In genomic region chr10:29757551-29758297, GRCh38 we compare ENCODE assay signal across 13 cellular contexts.
DNase-seq lines count a peak whose midpoint lies in the region; ATAC-seq, FAIRE-seq and TF ChIP-seq lines count a peak whose summit lies in the region.
"Had no signal": no experiment of that assay in that cellular context is flagged by ENCODE, and none has a peak within 500 bp of the region (broad histone marks: within the 10 kb centered on the region; RNA-seq: fewer than 3 reads in every experiment).

No MANE protein-coding gene starts in this region.

- H2AFZ ChIP-seq in astrocyte (ENCODE audit: low read depth, low read length) (no peak overlapping the region), keratinocyte (ENCODE audit: control insufficient read depth, low read length) (no peak overlapping the region)

- H3K4me1 Mint-ChIP-seq in astrocyte (ENCODE audit: low read depth, unreplicated experiment): peaks cover 10% of the 10 kb centered on the region
- H3K4me1 Mint-ChIP-seq: activated naive CD8-positive, alpha-beta T cell treated with anti-CD3 and anti-CD28 coated beads, Interleukin-2, amount 10 ng/mL, durations not matched to agents 7 days and 5 days had no signal

- TF ChIP-seq CTCF in astrocyte (IDR thresholded peaks at IDR 0.05; ENCODE audit: insufficient read depth, low read depth, low read length) (no peak), keratinocyte (optimal IDR thresholded peaks at IDR 0.05 in 1 of 3, IDR thresholded peaks at IDR 0.05 in 1 of 3, conservative IDR thresholded peaks at IDR 0.05 in 1 of 3; ENCODE audit: extremely low read depth in 1 of 3, insufficient read depth in 2 of 3, low read length in 3 of 3) (no peak)

- H3K79me2 ChIP-seq in astrocyte (ENCODE audit: insufficient read depth, low read length): no peaks in the 10 kb centered on the region
- H3K79me2 ChIP-seq in keratinocyte (ENCODE audit: control insufficient read depth, insufficient read depth, low read length): no peaks in the 10 kb centered on the region

- H3K9ac ChIP-seq in astrocyte (ENCODE audit: low read length) (peak overlapping the region; percentile 1), keratinocyte (ENCODE audit: control insufficient read depth, extremely low read depth, insufficient read depth, low read length) (peak overlapping the region; percentile 14)

- H3K36me3 ChIP-seq in astrocyte (ENCODE audit: insufficient read depth, low read length) (no peaks in the 10 kb centered on the region), keratinocyte (ENCODE audit: control insufficient read depth in 2 of 2, extremely low read depth in 1 of 2, insufficient read depth in 2 of 2, low read length in 2 of 2) (no peaks in the 10 kb centered on the region)
- H3K36me3 ChIP-seq: tibial nerve had no signal

- H3K4me3 ChIP-seq in astrocyte (ENCODE audit: insufficient read depth, low read depth, low read length) (no peak overlapping the region), keratinocyte (ENCODE audit: control insufficient read depth in 2 of 3, extremely low read depth in 1 of 3, insufficient read depth in 2 of 3, low read depth in 1 of 3, low read length in 3 of 3) (peak overlapping the region in 1 of 3 experiments; percentile 24)
- H3K4me3 ChIP-seq: tibial nerve had no signal

- FAIRE-seq in astrocyte (lab: Jason Lieb, UNC): no peak
- peak; percentile 97 for FAIRE-seq in keratinocyte (lab: Jason Lieb, UNC)
- FAIRE-seq: G401.6 had no signal

- H3K9me3 Mint-ChIP-seq in astrocyte (ENCODE audit: unreplicated experiment): no peaks in the 10 kb centered on the region
- H3K9me3 Mint-ChIP-seq: activated naive CD8-positive, alpha-beta T cell treated with anti-CD3 and anti-CD28 coated beads, Interleukin-2, amount 10 ng/mL, durations not matched to agents 7 days and 5 days; T-helper 2 cell treated with Interferon-gamma antibody and Interleukin-4, amounts not matched to agents 5 μg/mL and 100 μg/mL, for 36 hours had no signal

- H3K9me1 ChIP-seq in keratinocyte (ENCODE audit: control insufficient read depth, extremely low read depth, insufficient read depth, low read length): no peaks in the 10 kb centered on the region

- no peak overlapping the region for H3K4me3 Mint-ChIP-seq in astrocyte (ENCODE audit: unreplicated experiment)
- H3K4me3 Mint-ChIP-seq: activated naive CD8-positive, alpha-beta T cell treated with anti-CD3 and anti-CD28 coated beads, Interleukin-2, amount 10 ng/mL, durations not matched to agents 7 days and 5 days; T-helper 2 cell treated with Interferon-gamma antibody and Interleukin-4, amounts not matched to agents 5 μg/mL and 100 μg/mL, for 36 hours had no signal

- DNase-seq in A172 (ENCODE audit: low spot score) (peak; percentile 76), HPDE6-E6E7 (ENCODE audit: extremely low spot score) (peak; percentile 65), astrocyte (ENCODE audit: low read depth) (peak; percentile 62), keratinocyte (ENCODE audit: low read depth, low spot score) (peak; percentile 68), COR-L47 (lab: John Stamatoyannopoulos, UW) (no peak), HUDEP-2 (lab: John Stamatoyannopoulos, UW; ENCODE audit: unreplicated experiment in 76 of 76) (no peak), DMS 273 treated with DMSO at 0.1 percent for 48 hours (lab: John Stamatoyannopoulos, UW) (no peak)
- DNase-seq: activated naive CD8-positive, alpha-beta T cell treated with anti-CD3 and anti-CD28 coated beads, Interleukin-2, amount 10 ng/mL, durations not matched to agents 7 days and 5 days; NCI-H2029 had no signal

- dilution Hi-C loops in keratinocyte (cut with MboI; ENCODE audit: extremely low pct_ligation_motif_present, low sequenced_read_pairs): no loop called here

- H4K20me1 ChIP-seq in astrocyte (ENCODE audit: insufficient read depth, low read length): no peaks in the 10 kb centered on the region
- no peaks in the 10 kb centered on the region for H4K20me1 ChIP-seq in keratinocyte (ENCODE audit: control insufficient read depth, extremely low read depth, insufficient read depth, low read length)

- H3K27me3 Mint-ChIP-seq in astrocyte (ENCODE audit: low read depth, unreplicated experiment): no peaks in the 10 kb centered on the region

- no peak overlapping the region for H3K27ac ChIP-seq in astrocyte (ENCODE audit: low read depth, low read length)
- peak overlapping the region; percentile 64 for H3K27ac ChIP-seq in keratinocyte (ENCODE audit: control insufficient read depth, insufficient read depth, low read length)
- H3K27ac ChIP-seq: tibial nerve had no signal

- H3K9me3 ChIP-seq in astrocyte (ENCODE audit: insufficient read depth, low read depth, low read length) (no peaks in the 10 kb centered on the region), keratinocyte (ENCODE audit: control insufficient read depth, low read depth, low read length) (no peaks in the 10 kb centered on the region)
- H3K9me3 ChIP-seq: tibial nerve had no signal

- peak overlapping the region; percentile 66 for H3K4me2 ChIP-seq in astrocyte (ENCODE audit: low read length)
- H3K4me2 ChIP-seq in keratinocyte (ENCODE audit: control insufficient read depth, extremely low read depth, insufficient read depth, low read depth, low read length): peak overlapping the region; percentile 50

- ATAC-seq in GM21390 (IDR thresholded peaks at IDR 0.05; ENCODE audit: unreplicated experiment): no peak

- H3K4me1 ChIP-seq in astrocyte (ENCODE audit: insufficient read depth, low read length) (peaks cover 14% of the 10 kb centered on the region), keratinocyte (ENCODE audit: control insufficient read depth, extremely low read depth, insufficient read depth, low read length) (peaks cover 20% of the 10 kb centered on the region)
- H3K4me1 ChIP-seq: tibial nerve had no signal

- no peaks in the 10 kb centered on the region for H3K36me3 Mint-ChIP-seq in astrocyte (ENCODE audit: low read depth, unreplicated experiment)
- H3K36me3 Mint-ChIP-seq: activated naive CD8-positive, alpha-beta T cell treated with anti-CD3 and anti-CD28 coated beads, Interleukin-2, amount 10 ng/mL, durations not matched to agents 7 days and 5 days had no signal

- H3K27ac Mint-ChIP-seq in astrocyte (ENCODE audit: unreplicated experiment): peak overlapping the region; percentile 34
- H3K27ac Mint-ChIP-seq: activated naive CD8-positive, alpha-beta T cell treated with anti-CD3 and anti-CD28 coated beads, Interleukin-2, amount 10 ng/mL, durations not matched to agents 7 days and 5 days; T-helper 2 cell treated with Interferon-gamma antibody and Interleukin-4, amounts not matched to agents 5 μg/mL and 100 μg/mL, for 36 hours had no signal

- H3K27me3 ChIP-seq in astrocyte (ENCODE audit: insufficient read depth, low read length) (no peaks in the 10 kb centered on the region), keratinocyte (ENCODE audit: control insufficient read depth, extremely low read depth, insufficient read depth, low read length) (no peaks in the 10 kb centered on the region)
- H3K27me3 ChIP-seq: tibial nerve had no signal

Comparison
In these comparisons a context has a peak if more than half of its experiments do, and no peak if none do; other contexts are left out.
1. DNase-seq: peak in A172 (single experiment), HPDE6-E6E7 (single experiment), astrocyte (single experiment) and keratinocyte (single experiment); none in COR-L47 (single experiment), HUDEP-2 (0 of 76) and DMS 273 treated with DMSO at 0.1 percent for 48 hours (single experiment).